ENCODE assay signal across 14 cellular contexts in the genomic region with DNA sequence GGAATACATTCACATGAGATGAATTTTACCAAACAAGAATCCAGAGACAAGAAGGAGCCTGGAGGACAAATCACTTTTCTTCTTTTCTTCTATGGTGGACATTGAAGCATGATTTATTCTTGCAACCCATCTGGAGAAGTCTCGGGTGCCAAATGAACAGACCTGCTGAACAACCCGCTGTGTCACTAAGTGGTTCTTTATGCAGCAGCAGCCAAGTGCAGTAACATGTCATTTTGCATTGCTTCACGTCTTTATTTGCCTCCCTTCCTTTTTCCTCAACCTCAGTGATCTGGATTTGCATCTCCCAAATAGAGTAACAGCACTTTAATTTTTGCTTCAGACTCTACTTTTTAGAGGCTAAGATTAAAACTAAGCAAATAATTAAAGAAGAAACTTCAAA. TPM values are rescaled to one million over a fixed set of nuclear protein-coding genes. Genes with fewer than 3 reads are reported as not detected.
DNase-seq lines count a peak whose midpoint lies in the region; ATAC-seq and TF ChIP-seq lines count a peak whose summit lies in the region.
"Had no signal": no experiment of that assay in that cellular context is flagged by ENCODE, and none has a peak within 500 bp of the region (broad histone marks: within the 10 kb centered on the region; RNA-seq: fewer than 3 reads in every experiment).

No MANE protein-coding gene starts in this region.

- H3K9me3 ChIP-seq in DOHH2 (ENCODE audit: control insufficient read depth, insufficient read depth, low read length) = no peaks in the 10 kb centered on the region
- no peaks in the 10 kb centered on the region; the same call in 1 of the 2 replicates for H3K9me3 ChIP-seq in OCI-LY7 (ENCODE audit: low read length)
- H3K9me3 ChIP-seq in lung (ENCODE audit: control insufficient read depth in 2 of 2, insufficient read depth in 1 of 2, low read length in 1 of 2) = peaks cover 0 to 5% of the 10 kb centered on the region in 2 donors

- intact Hi-C loops in OCI-LY7 (cut with micrococcal nuclease; ENCODE audit: unreplicated experiment) = no loop called here
- intact Hi-C loops in activated CD4-positive, alpha-beta T cell treated with anti-CD3 and anti-CD28 coated beads, Interleukin-2, amount 10 ng/mL, durations not matched to agents 24 days and 14 days (cut with micrococcal nuclease) = no loop called here

- no peak for TF ChIP-seq CTCF in DOHH2 (IDR thresholded peaks at IDR 0.05; ENCODE audit: low read depth, low read length, poor library complexity, severe bottlenecking)
- no peak for TF ChIP-seq CTCF in OCI-LY7 (conservative IDR thresholded peaks at IDR 0.05; ENCODE audit: low read length)
- TF ChIP-seq CTCF in lung (IDR thresholded peaks at IDR 0.05; ENCODE audit: control extremely low read depth, extremely low read depth) = no peak

- H3K4me3 ChIP-seq in DOHH2 (ENCODE audit: low read length) (no peak overlapping the region), OCI-LY7 (ENCODE audit: low read depth, low read length, poor library complexity, severe bottlenecking) (no peak overlapping the region), lung (no peak overlapping the region)
- H3K4me3 ChIP-seq: GM12878, GM23248 had no signal

- H3K4me1 Mint-ChIP-seq in activated CD4-positive, alpha-beta T cell treated with anti-CD3 and anti-CD28 coated beads, Interleukin-2, amount 10 ng/mL, durations not matched to agents 24 days and 14 days = no peaks in the 10 kb centered on the region
- H3K4me1 Mint-ChIP-seq: CD4-positive, alpha-beta memory T cell had no signal

- H3K27ac Mint-ChIP-seq in activated CD4-positive, alpha-beta T cell treated with anti-CD3 and anti-CD28 coated beads, Interleukin-2, amount 10 ng/mL, durations not matched to agents 24 days and 14 days = no peak overlapping the region
- H3K27ac Mint-ChIP-seq: B cell; CD4-positive, alpha-beta memory T cell had no signal

- H3K4me2 ChIP-seq in DOHH2 (ENCODE audit: low read length) = peak overlapping the region; percentile 26
- H3K4me2 ChIP-seq in OCI-LY7 (ENCODE audit: low read length) = 0 out of 2 replicates have a peak overlapping the region, but pooled peaks have one; percentile 8

- 0 out of 2 replicates have a peak, but pooled peaks cover 2% of the 10 kb centered on the region for H3F3A ChIP-seq in DOHH2 (ENCODE audit: control insufficient read depth, insufficient read depth)

- no peaks in the 10 kb centered on the region for H3K9me2 ChIP-seq in DOHH2 (replicated peaks; ENCODE audit: control insufficient read depth, low read length)
- no peaks in the 10 kb centered on the region for H3K9me2 ChIP-seq in OCI-LY7 (ENCODE audit: insufficient read depth, low read length)

- H3K27me3 Mint-ChIP-seq in activated CD4-positive, alpha-beta T cell treated with anti-CD3 and anti-CD28 coated beads, Interleukin-2, amount 10 ng/mL, durations not matched to agents 24 days and 14 days = peaks cover 28% of the 10 kb centered on the region
- H3K27me3 Mint-ChIP-seq: B cell; CD4-positive, alpha-beta memory T cell had no signal

- CTCF ChIA-PET in HEK293T (lab: Yijun Ruan, JAX) = no interaction called here
- CTCF ChIA-PET in OCI-LY7 (lab: Charles Lee; ENCODE audit: unreplicated experiment) = interaction anchor here (1.2 kb wide), 1 partner anchor 21 kb away, joined by 3 read pairs; no protein-coding TSS in a partner anchor

- no peak for ATAC-seq in lung (ENCODE audit: insufficient read depth, low FRiP score)
- ATAC-seq: GM12878, HCT116 had no signal

- H3K9me3 Mint-ChIP-seq in activated CD4-positive, alpha-beta T cell treated with anti-CD3 and anti-CD28 coated beads, Interleukin-2, amount 10 ng/mL, durations not matched to agents 24 days and 14 days = no peaks in the 10 kb centered on the region

- DNase-seq in HEK293T (ENCODE audit: extremely low spot score) = peak; percentile 5
- DNase-seq in OCI-LY7 (ENCODE audit: low spot score) = no peak
- DNase-seq in lung (ENCODE audit: low spot score) = peak; percentile 24
- no peak for DNase-seq in activated CD4-positive, alpha-beta T cell treated with anti-CD3 and anti-CD28 coated beads, Interleukin-2, amount 50 U/mL, for 1 hour
- DNase-seq in anterior cingulate cortex (lab: John Stamatoyannopoulos, UW) = no peak
- no peak for DNase-seq in activated CD4-positive, alpha-beta T cell treated with anti-CD3 and anti-CD28 coated beads, Interleukin-2, amount 10 ng/mL, durations not matched to agents 24 days and 14 days
- DNase-seq: CD4-positive, alpha-beta memory T cell; DND-41; GM23248 had no signal

- no peaks in the 10 kb centered on the region for H3K36me3 ChIP-seq in DOHH2 (ENCODE audit: control insufficient read depth, low read length)
- H3K36me3 ChIP-seq in OCI-LY7 (ENCODE audit: insufficient read depth, low read length) = no peaks in the 10 kb centered on the region
- no peaks in the 10 kb centered on the region for H3K36me3 ChIP-seq in lung (ENCODE audit: control insufficient read depth in 2 of 2, insufficient read depth in 2 of 2, low read length in 2 of 2)

- 68 to 79% methylated on average over 3 of the region's 3 CpGs for WGBS in lung, 2 donors

- peaks cover 13% of the 10 kb centered on the region for H3K4me1 ChIP-seq in DOHH2 (ENCODE audit: control insufficient read depth, low read length)
- H3K4me1 ChIP-seq in OCI-LY7 (ENCODE audit: insufficient read depth, low read length, poor library complexity, severe bottlenecking) = peaks cover 11% of the 10 kb centered on the region
- H3K4me1 ChIP-seq in lung (ENCODE audit: control insufficient read depth in 2 of 2, insufficient read depth in 2 of 2, low read length in 2 of 2) = no peaks in the 10 kb centered on the region

- POLR2A ChIA-PET in HEK293T (lab: Yijun Ruan, JAX) = no interaction called here
- POLR2A ChIA-PET in OCI-LY7 (lab: Charles Lee) = interaction anchor here (0.5 to 1.1 kb wide), 4 partner anchors 8 to 122 kb away, joined by 3 to 7 read pairs (median 4); no protein-coding TSS in a partner anchor

- no peak overlapping the region for H2AFZ ChIP-seq in OCI-LY7 (ENCODE audit: low read length)
- H2AFZ ChIP-seq: GM23248 had no signal

- H3K27ac ChIP-seq in DOHH2 (ENCODE audit: low read depth, low read length) = no peak overlapping the region
- no peak overlapping the region for H3K27ac ChIP-seq in OCI-LY7 (ENCODE audit: low read depth, low read length, poor library complexity, severe bottlenecking)
- H3K27ac ChIP-seq in lung (ENCODE audit: low read depth in 1 of 2, low read length in 1 of 2) = no peak overlapping the region
- H3K27ac ChIP-seq: GM23248, HL-60 had no signal

- no peaks in the 10 kb centered on the region for H3K27me3 ChIP-seq in DOHH2 (ENCODE audit: control insufficient read depth, low read length)
- H3K27me3 ChIP-seq in lung (ENCODE audit: control insufficient read depth, insufficient read depth) = no peaks in the 10 kb centered on the region

- no peaks in the 10 kb centered on the region for H4K20me1 ChIP-seq in DOHH2 (ENCODE audit: control insufficient read depth, insufficient read depth, low read depth, low read length)
- H4K20me1 ChIP-seq in OCI-LY7 (ENCODE audit: insufficient read depth, low read length) = no peaks in the 10 kb centered on the region

- no peaks in the 10 kb centered on the region for H3K36me3 Mint-ChIP-seq in activated CD4-positive, alpha-beta T cell treated with anti-CD3 and anti-CD28 coated beads, Interleukin-2, amount 10 ng/mL, durations not matched to agents 24 days and 14 days (ENCODE audit: low read depth)

- no peak overlapping the region for H3K4me3 Mint-ChIP-seq in activated CD4-positive, alpha-beta T cell treated with anti-CD3 and anti-CD28 coated beads, Interleukin-2, amount 10 ng/mL, durations not matched to agents 24 days and 14 days
- H3K4me3 Mint-ChIP-seq: B cell; CD4-positive, alpha-beta memory T cell had no signal

- BruUV-seq in OCI-LY7 (replicated peaks; lab: Mats Ljungman, UMichigan) = no TSS peak

- H3K79me2 ChIP-seq in DOHH2 (ENCODE audit: control insufficient read depth, low read length) = no peaks in the 10 kb centered on the region
- H3K79me2 ChIP-seq in OCI-LY7 (ENCODE audit: insufficient read depth, low read depth, low read length) = no peaks in the 10 kb centered on the region

TF ChIP-seq in HEK293T, 16 proteins besides CTCF, POLR2A, EP300 and RAD21:
- TF ChIP-seq LEF1 (IDR thresholded peaks at IDR 0.05; ENCODE audit: borderline replicate concordance) = no peak
- no peak for TF ChIP-seq BHLHE40 (IDR thresholded peaks at IDR 0.05; ENCODE audit: borderline replicate concordance)
- no peak for TF ChIP-seq TARDBP (IDR thresholded peaks at IDR 0.05)
- TF ChIP-seq ARNT (IDR thresholded peaks at IDR 0.05) = no peak
- TF ChIP-seq PKNOX1 (IDR thresholded peaks at IDR 0.05) = no peak
- no peak for TF ChIP-seq FOXM1 (IDR thresholded peaks at IDR 0.05; ENCODE audit: borderline replicate concordance)
- no peak for TF ChIP-seq SUZ12 (IDR thresholded peaks at IDR 0.05)
- no peak for TF ChIP-seq SP1 (IDR thresholded peaks at IDR 0.05)
- no peak for TF ChIP-seq HDGF (IDR thresholded peaks at IDR 0.05; ENCODE audit: borderline replicate concordance)
- TF ChIP-seq FOXA1 (IDR thresholded peaks at IDR 0.05) = no peak
- no peak for TF ChIP-seq L3MBTL2 (conservative IDR thresholded peaks at IDR 0.05)
- TF ChIP-seq CTBP1 (IDR thresholded peaks at IDR 0.05; ENCODE audit: borderline replicate concordance) = no peak
- TF ChIP-seq ZNF384 (IDR thresholded peaks at IDR 0.05) = no peak
- no peak for TF ChIP-seq NFRKB (IDR thresholded peaks at IDR 0.05)

RNA-seq across cellular contexts. Expression of gene TENT5C, which starts 50.0 kb away (rescaled TPM):
- 11.6 and 13.3 TPM in 2 replicates for total RNA-seq in OCI-LY7 (2014; rRNA removed; shearing (Covaris generic))
- total RNA-seq in OCI-LY7 (2022) = 26.5 and 31.1 TPM in 2 replicates
- 10 to 100 TPM; 30.1 to 39.0 TPM for total RNA-seq in lung
- 1 to 10 TPM; 2.7 to 5.0 TPM for polyA plus RNA-seq in lung
- total RNA-seq in activated CD4-positive, alpha-beta T cell treated with anti-CD3 and anti-CD28 coated beads, Interleukin-2, amount 10 ng/mL, durations not matched to agents 24 days and 14 days = 3.1 and 3.5 TPM in 2 replicates
- total RNA-seq: GM23248 had no signal

Comparison
In these comparisons a context has a peak if more than half of its experiments do, and no peak if none do; other contexts are left out.
1. DNase-seq: peak in HEK293T (single experiment) and lung (single experiment); none in OCI-LY7 (single experiment), activated CD4-positive, alpha-beta T cell treated with anti-CD3 and anti-CD28 coated beads, Interleukin-2, amount 50 U/mL, for 1 hour (single experiment), anterior cingulate cortex (0 of 58) and activated CD4-positive, alpha-beta T cell treated with anti-CD3 and anti-CD28 coated beads, Interleukin-2, amount 10 ng/mL, durations not matched to agents 24 days and 14 days (single experiment).